Comparison of ENCODE assay signal across 1 cellular context in the genomic region with DNA sequence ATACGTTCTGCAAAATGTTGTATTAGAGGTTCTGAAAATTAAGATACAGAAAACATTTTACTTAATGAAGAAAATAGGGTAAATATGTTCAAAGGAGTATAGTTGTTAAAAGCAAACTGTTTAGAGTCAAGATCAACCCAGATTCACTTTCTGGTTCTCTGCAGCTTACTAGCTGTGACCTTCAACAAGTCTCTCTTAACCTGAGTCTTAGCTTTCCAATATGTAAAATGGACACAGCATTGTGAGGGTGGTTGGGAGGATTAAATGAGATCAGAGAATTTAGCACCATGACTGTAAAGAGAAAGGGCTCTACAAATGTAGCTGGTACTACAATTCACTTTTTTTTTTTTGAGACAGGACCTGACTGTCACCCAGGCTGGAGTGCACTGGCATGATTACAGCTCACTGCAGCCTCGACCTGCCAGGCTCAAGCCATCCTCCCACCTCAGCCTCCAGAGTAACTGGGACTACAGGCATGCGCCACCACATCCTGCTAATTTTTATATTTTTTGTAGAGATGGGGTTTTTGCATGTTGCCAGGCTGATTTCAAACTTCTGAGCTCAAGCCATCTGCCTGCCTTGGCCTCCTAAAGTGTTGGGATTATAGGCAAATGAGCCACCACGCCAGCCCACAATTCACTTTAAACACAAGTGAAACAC.
TF ChIP-seq lines count a peak whose summit lies in the region.

No MANE protein-coding gene starts in this region.

TF ChIP-seq in K562, 482 proteins besides CTCF, POLR2A, EP300 and RAD21:
- 0 out of 2 replicates have a peak, but pooled peaks have one; percentile 44 for TF ChIP-seq GATAD2B (IDR thresholded peaks at IDR 0.05; ENCODE audit: borderline replicate concordance)
- peak; percentile 41 to 46; a peak in 2 of 4 replicates for TF ChIP-seq KDM1A (IDR thresholded peaks at IDR 0.05)
- TF ChIP-seq ZFX (CRISPR knock-in tag; IDR thresholded peaks at IDR 0.05): no peak
- TF ChIP-seq HMBOX1 (IDR thresholded peaks at IDR 0.05): peak; percentile 51; the same call in 1 of the 2 replicates
- peak; percentile 17; the same call in 1 of the 2 replicates for TF ChIP-seq NCOR1 (IDR thresholded peaks at IDR 0.05)
- no peak for TF ChIP-seq RBM22 (IDR thresholded peaks at IDR 0.05; ENCODE audit: low read depth, low read length, poor library complexity, severe bottlenecking)
- peak; percentile 78 for TF ChIP-seq BCOR (IDR thresholded peaks at IDR 0.05)
- TF ChIP-seq RBM25 (IDR thresholded peaks at IDR 0.05; ENCODE audit: low read depth, low read length, severe bottlenecking): peak; percentile 82
- peak; percentile 92 for TF ChIP-seq ESRRA (IDR thresholded peaks at IDR 0.05; ENCODE audit: borderline replicate concordance, low read depth)
